ENCODE assay signal across 8 cellular contexts in genomic region chr11:87036756-87037449, GRCh38. TPM values are rescaled to one million over a fixed set of nuclear protein-coding genes. Genes with fewer than 3 reads are reported as not detected.
A peak's percentile ranks its signal among the peaks of the same experiment; 100 is the strongest.
DNase-seq lines count a peak whose midpoint lies in the region; ATAC-seq and TF ChIP-seq lines count a peak whose summit lies in the region.

No MANE protein-coding gene starts in this region.

- H3K4me3 ChIP-seq in hepatocyte (peak overlapping the region; percentile 40), skeletal muscle satellite cell (ENCODE audit: low read length) (peak overlapping the region; percentile 79)

- peak overlapping the region; percentile 98 for H3K4me3 Mint-ChIP-seq in activated T-helper 1 cell treated with anti-CD3 and anti-CD28 coated beads, Interleukin-12 subunit alpha, Interleukin-12 subunit beta, Interleukin-2, Interleukin-4 antibody, amounts not matched to agents 30 ng/mL and 10 ng/mL and 1 ng/mL, durations not matched to agents 14 hours and 24 hours and 36 hours

- no peaks in the 10 kb centered on the region for H3K9me2 ChIP-seq in hepatocyte (replicated peaks; ENCODE audit: insufficient read depth)

- no peaks in the 10 kb centered on the region for H3K4me1 ChIP-seq in hepatocyte (ENCODE audit: insufficient read depth)
- H3K4me1 ChIP-seq in skeletal muscle satellite cell (ENCODE audit: control insufficient read depth, insufficient read depth, low read length) = peaks cover 16% of the 10 kb centered on the region

- intact Hi-C loops in Right ventricle myocardium superior (cut with DNase I) (loop anchor here (5.0 kb wide), 1 partner anchor 80 kb away; the partner anchor contains the start of gene FZD4), cardiac septum (cut with DNase I) (loop anchor here (10.0 kb wide), 1 partner anchor 82 kb away; the partner anchor contains the start of gene FZD4)
- intact Hi-C loops in activated T-helper 1 cell treated with anti-CD3 and anti-CD28 coated beads, Interleukin-12 subunit alpha, Interleukin-12 subunit beta, Interleukin-2, Interleukin-4 antibody, amounts not matched to agents 30 ng/mL and 10 ng/mL and 1 ng/mL, durations not matched to agents 14 hours and 24 hours and 36 hours (cut with micrococcal nuclease) = loop anchor here (1.0 to 10.0 kb wide), 10 partner anchors 60 to 1412 kb away; partner anchors contain the start of genes DLG2, FZD4, ME3 and PRSS23

- no peaks in the 10 kb centered on the region for H3K9me3 Mint-ChIP-seq in activated T-helper 1 cell treated with anti-CD3 and anti-CD28 coated beads, Interleukin-12 subunit alpha, Interleukin-12 subunit beta, Interleukin-2, Interleukin-4 antibody, amounts not matched to agents 30 ng/mL and 10 ng/mL and 1 ng/mL, durations not matched to agents 14 hours and 24 hours and 36 hours

- H3K27ac Mint-ChIP-seq in activated T-helper 1 cell treated with anti-CD3 and anti-CD28 coated beads, Interleukin-12 subunit alpha, Interleukin-12 subunit beta, Interleukin-2, Interleukin-4 antibody, amounts not matched to agents 30 ng/mL and 10 ng/mL and 1 ng/mL, durations not matched to agents 14 hours and 24 hours and 36 hours = peak overlapping the region; percentile 18

- TF ChIP-seq CTCF in hepatocyte (IDR thresholded peaks at IDR 0.05; ENCODE audit: poor library complexity) = no peak

- peak overlapping the region; percentile 76 for H2AFZ ChIP-seq in hepatocyte

- no peaks in the 10 kb centered on the region for H4K20me1 ChIP-seq in hepatocyte (ENCODE audit: insufficient read depth, poor library complexity, severe bottlenecking)

- WGBS in hepatocyte (ENCODE audit: low lambda C conversion rate, missing lambda C conversion rate) = 21% methylated on average over 10 of the region's 10 CpGs

- ATAC-seq in Right ventricle myocardium superior (ENCODE audit: poor library complexity) (peak; percentile 33), HG03045 (IDR thresholded peaks at IDR 0.05; ENCODE audit: unreplicated experiment) (peak; percentile 1)

- H3K9me3 ChIP-seq in hepatocyte (ENCODE audit: low read depth) (no peaks in the 10 kb centered on the region), skeletal muscle satellite cell (replicated peaks; ENCODE audit: low read length) (no peaks in the 10 kb centered on the region)

- H3K9ac ChIP-seq in skeletal muscle satellite cell (ENCODE audit: low read depth, low read length) = peak overlapping the region; percentile 73

- H3K4me2 ChIP-seq in hepatocyte = peak overlapping the region; percentile 76
- peak overlapping the region; percentile 90 for H3K4me2 ChIP-seq in skeletal muscle satellite cell (ENCODE audit: low read length)

- H3K36me3 ChIP-seq in hepatocyte (replicated peaks; ENCODE audit: insufficient read depth, low read depth) = no peaks in the 10 kb centered on the region
- H3K36me3 ChIP-seq in skeletal muscle satellite cell (ENCODE audit: insufficient read depth, low read length) = no peaks in the 10 kb centered on the region

- H3K79me2 ChIP-seq in hepatocyte = peaks cover 35% of the 10 kb centered on the region

- peaks cover 47% of the 10 kb centered on the region for H3K4me1 Mint-ChIP-seq in activated T-helper 1 cell treated with anti-CD3 and anti-CD28 coated beads, Interleukin-12 subunit alpha, Interleukin-12 subunit beta, Interleukin-2, Interleukin-4 antibody, amounts not matched to agents 30 ng/mL and 10 ng/mL and 1 ng/mL, durations not matched to agents 14 hours and 24 hours and 36 hours (ENCODE audit: low read depth)

- DNase-seq in Right ventricle myocardium superior (no peak), cardiac septum (ENCODE audit: low spot score) (no peak), hepatocyte (ENCODE audit: low spot score) (no peak), cerebellum (ENCODE audit: low spot score) (no peak), kidney glomerular epithelial cell (lab: John Stamatoyannopoulos, UW) (no peak)
- DNase-seq in activated T-helper 1 cell treated with anti-CD3 and anti-CD28 coated beads, Interleukin-12 subunit alpha, Interleukin-12 subunit beta, Interleukin-2, Interleukin-4 antibody, amounts not matched to agents 30 ng/mL and 10 ng/mL and 1 ng/mL, durations not matched to agents 14 hours and 24 hours and 36 hours (ENCODE audit: low spot score) = no peak

- no peaks in the 10 kb centered on the region for H3K27me3 ChIP-seq in hepatocyte
- H3K27me3 ChIP-seq in skeletal muscle satellite cell (ENCODE audit: control insufficient read depth, insufficient read depth, low read length) = peaks cover 5% of the 10 kb centered on the region

- H3K27me3 Mint-ChIP-seq in activated T-helper 1 cell treated with anti-CD3 and anti-CD28 coated beads, Interleukin-12 subunit alpha, Interleukin-12 subunit beta, Interleukin-2, Interleukin-4 antibody, amounts not matched to agents 30 ng/mL and 10 ng/mL and 1 ng/mL, durations not matched to agents 14 hours and 24 hours and 36 hours (ENCODE audit: insufficient read depth) = peaks cover 22% of the 10 kb centered on the region

- peaks cover 17% of the 10 kb centered on the region for H3K36me3 Mint-ChIP-seq in activated T-helper 1 cell treated with anti-CD3 and anti-CD28 coated beads, Interleukin-12 subunit alpha, Interleukin-12 subunit beta, Interleukin-2, Interleukin-4 antibody, amounts not matched to agents 30 ng/mL and 10 ng/mL and 1 ng/mL, durations not matched to agents 14 hours and 24 hours and 36 hours (ENCODE audit: low read depth)

- H3K27ac ChIP-seq in hepatocyte = peak overlapping the region; percentile 85

RNA-seq across cellular contexts. Expression of gene TMEM135, which starts 0.8 kb away (rescaled TPM):
- 17.2 TPM for total RNA-seq in Right ventricle myocardium superior
- 6.4 TPM for total RNA-seq in cardiac septum
- total RNA-seq in activated T-helper 1 cell treated with anti-CD3 and anti-CD28 coated beads, Interleukin-12 subunit alpha, Interleukin-12 subunit beta, Interleukin-2, Interleukin-4 antibody, amounts not matched to agents 30 ng/mL and 10 ng/mL and 1 ng/mL, durations not matched to agents 14 hours and 24 hours and 36 hours = 27.9 and 28.8 TPM in 2 replicates
- total RNA-seq in hepatocyte = 36.3 and 52.0 TPM in 2 replicates
- polyA plus RNA-seq in hepatocyte = 24.6 and 26.7 TPM in 2 replicates
- 14.9 and 26.4 TPM in 2 replicates for total RNA-seq in skeletal muscle satellite cell (2012; rRNA removed)
- total RNA-seq in cerebellum = 24.0 TPM
